Comparison of ENCODE assay signal across 11 cellular contexts in the genomic region with DNA sequence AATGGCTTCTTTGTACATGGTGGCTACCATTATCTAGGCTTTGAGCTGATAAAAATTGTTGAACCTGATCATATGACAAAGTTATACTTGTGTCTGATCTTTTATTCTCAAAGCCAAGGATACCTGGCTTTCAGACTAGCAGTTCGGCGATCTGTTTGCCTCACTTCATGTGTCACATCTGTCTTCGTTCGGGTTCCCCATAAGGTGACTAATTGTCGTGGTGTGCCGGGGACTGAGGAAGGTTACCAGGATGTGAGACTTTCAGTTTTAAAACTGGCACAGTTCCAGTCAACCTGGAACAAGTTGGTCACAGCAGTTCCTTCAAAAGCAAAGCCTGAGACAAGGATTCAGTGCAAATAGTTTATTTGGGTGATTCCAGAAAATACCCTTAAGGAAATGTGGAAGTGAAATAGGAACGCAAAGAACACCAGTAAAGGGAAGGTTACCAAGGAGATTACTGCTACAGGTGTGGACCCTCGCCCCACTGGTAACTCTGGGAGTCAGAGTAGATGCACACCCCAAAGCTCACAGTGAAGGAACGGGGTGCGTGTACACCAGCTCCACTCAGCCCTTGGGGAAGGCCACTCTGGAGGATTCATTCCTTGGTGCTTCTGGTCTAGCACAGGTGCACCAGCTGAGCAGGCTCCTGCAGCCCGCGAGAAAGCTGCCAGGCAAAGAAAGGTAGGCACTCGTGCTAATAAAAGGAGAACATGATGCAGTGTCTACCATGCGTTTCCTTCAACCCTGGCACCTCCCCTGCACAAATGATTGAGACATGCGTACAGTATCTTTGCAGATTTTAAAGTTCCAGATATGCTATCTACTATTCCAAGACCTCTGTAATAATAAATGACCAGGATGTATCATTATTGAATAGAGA.
A peak's percentile ranks its signal among the peaks of the same experiment; 100 is the strongest.
DNase-seq lines count a peak whose midpoint lies in the region; ATAC-seq and TF ChIP-seq lines count a peak whose summit lies in the region.
"Had no signal": no experiment of that assay in that cellular context is flagged by ENCODE, and none has a peak within 500 bp of the region (broad histone marks: within the 10 kb centered on the region; RNA-seq: fewer than 3 reads in every experiment).

No MANE protein-coding gene starts in this region.

- H3K27ac ChIP-seq in right atrium auricular region = peak overlapping the region; percentile 48 to 92
- no peak overlapping the region for H3K27ac ChIP-seq in WERI-Rb-1
- H3K27ac ChIP-seq: left lung, tibial nerve had no signal

- H3K9me3 Mint-ChIP-seq in activated CD4-positive, alpha-beta memory T cell treated with anti-CD3 and anti-CD28 coated beads, Interleukin-2, amount 10 ng/mL, durations not matched to agents 7 days and 5 days = no peaks in the 10 kb centered on the region

- H3K36me3 Mint-ChIP-seq in activated CD4-positive, alpha-beta memory T cell treated with anti-CD3 and anti-CD28 coated beads, Interleukin-2, amount 10 ng/mL, durations not matched to agents 7 days and 5 days (ENCODE audit: low read depth) = no peaks in the 10 kb centered on the region

- no peak overlapping the region for H3K27ac Mint-ChIP-seq in activated CD4-positive, alpha-beta memory T cell treated with anti-CD3 and anti-CD28 coated beads, Interleukin-2, amount 10 ng/mL, durations not matched to agents 7 days and 5 days

- no peak overlapping the region for H3K4me3 Mint-ChIP-seq in activated CD4-positive, alpha-beta memory T cell treated with anti-CD3 and anti-CD28 coated beads, Interleukin-2, amount 10 ng/mL, durations not matched to agents 7 days and 5 days

- H3K27me3 ChIP-seq in right atrium auricular region (no peaks in the 10 kb centered on the region), WERI-Rb-1 (ENCODE audit: insufficient read depth, low read depth, severe bottlenecking) (no peaks in the 10 kb centered on the region)

- peaks cover 46% of the 10 kb centered on the region for H3K27me3 Mint-ChIP-seq in activated CD4-positive, alpha-beta memory T cell treated with anti-CD3 and anti-CD28 coated beads, Interleukin-2, amount 10 ng/mL, durations not matched to agents 7 days and 5 days

- POLR2A ChIA-PET in activated CD4-positive, alpha-beta memory T cell treated with anti-CD3 and anti-CD28 coated beads, Interleukin-2, amount 10 ng/mL, durations not matched to agents 7 days and 5 days (lab: Charles Lee) = no interaction called here

- H3K4me1 ChIP-seq in right atrium auricular region = peaks cover 0 to 38% of the 10 kb centered on the region in 2 donors
- H3K4me1 ChIP-seq: left lung had no signal

- no peak for ATAC-seq in HG02973 (IDR thresholded peaks at IDR 0.05; ENCODE audit: unreplicated experiment)

- DNase-seq in NCI-H1417 (lab: John Stamatoyannopoulos, UW) = peak in 2 of 3 experiments; percentile 19 to 33
- DNase-seq in NCI-H1417 treated with DMSO at 0.1 percent for 48 hours (lab: John Stamatoyannopoulos, UW) = no peak
- peak; percentile 35 for DNase-seq in activated CD4-positive, alpha-beta memory T cell treated with anti-CD3 and anti-CD28 coated beads, Interleukin-2, amount 10 ng/mL, durations not matched to agents 7 days and 5 days
- no peak for DNase-seq in right atrium auricular region (ENCODE audit: low spot score)
- DNase-seq in stimulated activated CD4-positive, alpha-beta T cell treated with anti-CD3 and anti-CD28 coated beads, TNF-alpha, amount 100 ng/mL, for 48 hours (ENCODE audit: low read depth in 3 of 3) = peak; percentile 52 to 72 (median 67)
- no peak for DNase-seq in WERI-Rb-1
- no peak for DNase-seq in AML-193 (lab: John Stamatoyannopoulos, UW)
- DNase-seq: left lung had no signal

- H3K36me3 ChIP-seq in right atrium auricular region (no peaks in the 10 kb centered on the region), WERI-Rb-1 (no peaks in the 10 kb centered on the region)
- H3K36me3 ChIP-seq: left lung, tibial nerve had no signal

- TF ChIP-seq CTCF in right atrium auricular region (IDR thresholded peaks at IDR 0.05) = no peak
- TF ChIP-seq CTCF in WERI-Rb-1 (IDR thresholded peaks at IDR 0.05; ENCODE audit: low read depth, low read length) = no peak

- CTCF ChIA-PET in activated CD4-positive, alpha-beta memory T cell treated with anti-CD3 and anti-CD28 coated beads, Interleukin-2, amount 10 ng/mL, durations not matched to agents 7 days and 5 days (lab: Charles Lee) = interaction anchor here (1.0 kb wide), 1 partner anchor 14 kb away, joined by 3 read pairs; no protein-coding TSS in a partner anchor

- H3K4me3 ChIP-seq in right atrium auricular region (no peak overlapping the region), WERI-Rb-1 (ENCODE audit: low read depth, low read length) (no peak overlapping the region)
- H3K4me3 ChIP-seq: left lung, tibial nerve had no signal

- H3K9me3 ChIP-seq in right atrium auricular region = no peaks in the 10 kb centered on the region
- H3K9me3 ChIP-seq in WERI-Rb-1 (ENCODE audit: severe bottlenecking) = no peaks in the 10 kb centered on the region
- H3K9me3 ChIP-seq: left lung, psoas muscle, tibial nerve had no signal

- peaks cover 7% of the 10 kb centered on the region for H3K4me1 Mint-ChIP-seq in activated CD4-positive, alpha-beta memory T cell treated with anti-CD3 and anti-CD28 coated beads, Interleukin-2, amount 10 ng/mL, durations not matched to agents 7 days and 5 days

Comparison
In these comparisons a context has a peak if more than half of its experiments do, and no peak if none do; other contexts are left out.
1. DNase-seq: peak in NCI-H1417 (2 of 3), activated CD4-positive, alpha-beta memory T cell treated with anti-CD3 and anti-CD28 coated beads, Interleukin-2, amount 10 ng/mL, durations not matched to agents 7 days and 5 days (single experiment) and stimulated activated CD4-positive, alpha-beta T cell treated with anti-CD3 and anti-CD28 coated beads, TNF-alpha, amount 100 ng/mL, for 48 hours (3 of 3); none in NCI-H1417 treated with DMSO at 0.1 percent for 48 hours (single experiment), right atrium auricular region (single experiment), WERI-Rb-1 (single experiment) and AML-193 (0 of 2).